24 cellular contexts compared by ENCODE assay signal in the genomic region with DNA sequence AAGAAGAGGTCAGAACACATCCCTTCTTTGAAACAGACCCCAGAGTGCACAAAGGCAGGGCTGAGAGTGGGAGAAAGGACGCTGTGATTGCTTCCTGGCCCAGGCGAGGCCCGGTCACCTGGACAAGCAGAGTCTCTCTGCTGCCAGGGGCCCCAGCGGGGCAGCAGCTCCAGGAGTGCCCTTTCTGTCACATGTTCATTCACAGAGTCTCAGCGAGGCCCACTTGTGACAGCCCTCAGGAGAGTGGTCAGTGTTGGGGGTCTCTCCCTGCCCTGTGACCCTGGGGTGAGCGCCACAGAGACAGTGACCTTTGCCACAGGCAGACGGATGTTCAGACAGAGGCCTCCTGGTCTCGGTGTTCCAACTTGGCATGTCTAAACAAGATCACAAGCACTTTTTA.
DNase-seq lines count a peak whose midpoint lies in the region; ATAC-seq and TF ChIP-seq lines count a peak whose summit lies in the region.
"Had no signal": no experiment of that assay in that cellular context is flagged by ENCODE, and none has a peak within 500 bp of the region (broad histone marks: within the 10 kb centered on the region; RNA-seq: fewer than 3 reads in every experiment).

No MANE protein-coding gene starts in this region.

- CTCF ChIA-PET in mammary epithelial cell (lab: Charles Lee; ENCODE audit: low non-redundant PET) = no interaction called here

- intact Hi-C loops in mammary epithelial cell (cut with micrococcal nuclease) = no loop called here
- intact Hi-C loops in breast epithelium (cut with DNase I; ENCODE audit: low total_unique reads) = loop anchor here (2.0 kb wide), 1 partner anchor 108 kb away; no protein-coding TSS in a partner anchor

- H3K27me3 ChIP-seq in mammary epithelial cell (ENCODE audit: insufficient read depth, low read length) = no peaks in the 10 kb centered on the region
- H3K27me3 ChIP-seq in breast epithelium = no peaks in the 10 kb centered on the region
- peaks cover 0 to 16% (median 0%) of the 10 kb centered on the region in 11 experiments; a peak in 5 of 22 replicates for H3K27me3 ChIP-seq in BLaER1 treated with 17β-estradiol and CSF1 and Interleukin-3, amounts not matched to agents 10 nM and 100 nM
- no peaks in the 10 kb centered on the region for H3K27me3 ChIP-seq in neuronal stem cell (ENCODE audit: control insufficient read depth in 3 of 3, insufficient read depth in 3 of 3, low read depth in 1 of 3, low read length in 3 of 3)

- no peak overlapping the region for H3K14ac ChIP-seq in neuronal stem cell (ENCODE audit: low read length)

- no peak for ATAC-seq in HG02970 (IDR thresholded peaks at IDR 0.05; ENCODE audit: low FRiP score, unreplicated experiment)
- ATAC-seq: A549, GM12878, GM23338, HCT116 had no signal

- no peaks in the 10 kb centered on the region for H4K20me1 ChIP-seq in mammary epithelial cell (ENCODE audit: insufficient read depth, low read length)
- H4K20me1 ChIP-seq in BLaER1 treated with 17β-estradiol and CSF1 and Interleukin-3, amounts not matched to agents 10 nM and 100 nM = no peaks in the 10 kb centered on the region

- H3K27ac ChIP-seq in mammary epithelial cell (ENCODE audit: insufficient read depth, low read depth, low read length) = no peak overlapping the region
- H3K27ac ChIP-seq in breast epithelium = peak overlapping the region in 1 of 2 donors; percentile 48
- H3K27ac ChIP-seq in BLaER1 treated with 17β-estradiol and CSF1 and Interleukin-3, amounts not matched to agents 10 nM and 100 nM = no peak overlapping the region; a peak in 1 of 22 replicates
- no peak overlapping the region for H3K27ac ChIP-seq in neuronal stem cell (replicated peaks; ENCODE audit: low read length)
- H3K27ac ChIP-seq: A549, C4-2B had no signal

- H3K4me1 Mint-ChIP-seq in activated naive CD8-positive, alpha-beta T cell treated with anti-CD3 and anti-CD28 coated beads for 36 hours = no peaks in the 10 kb centered on the region
- H3K4me1 Mint-ChIP-seq: CD4-positive, CD25-positive, alpha-beta regulatory T cell; CD8-positive, alpha-beta memory T cell; GM23338 had no signal

- peak overlapping the region; percentile 56 for H2AFZ ChIP-seq in mammary epithelial cell (ENCODE audit: low read depth, low read length)
- peak overlapping the region; percentile 26 for H2AFZ ChIP-seq in neuronal stem cell (ENCODE audit: low read length)
- H2AFZ ChIP-seq: GM23338 had no signal

- no peak overlapping the region for H4K8ac ChIP-seq in neuronal stem cell (ENCODE audit: low read depth, low read length)

- whole genome bisulfite sequencing in mammary epithelial cell (ENCODE audit: low coverage, missing lambda C conversion rate) = 63% methylated on average over 5 of the region's 8 CpGs
- no CpG with 5 or more reads among the region's 8 CpGs for WGBS in neuronal stem cell (ENCODE audit: extremely low coverage in 2 of 2, insufficient read length in 2 of 2, insufficient replicate concordance in 1 of 2), 2 donors

- H3K9ac ChIP-seq in mammary epithelial cell (ENCODE audit: insufficient read depth, low read length) (no peak overlapping the region), neuronal stem cell (ENCODE audit: low read depth, low read length, poor library complexity) (no peak overlapping the region)
- H3K9ac ChIP-seq in BLaER1 treated with 17β-estradiol and CSF1 and Interleukin-3, amounts not matched to agents 10 nM and 100 nM = no peak overlapping the region

- peaks cover 2% of the 10 kb centered on the region for H3K79me1 ChIP-seq in neuronal stem cell (ENCODE audit: low read depth, low read length)

- no peak overlapping the region for H2BK120ac ChIP-seq in neuronal stem cell (ENCODE audit: low read depth, low read length)

- H3K23ac ChIP-seq in neuronal stem cell (ENCODE audit: low read depth, low read length, poor library complexity) = no peak overlapping the region

- H3K4me3 Mint-ChIP-seq in activated naive CD8-positive, alpha-beta T cell treated with anti-CD3 and anti-CD28 coated beads for 36 hours = no peak overlapping the region
- H3K4me3 Mint-ChIP-seq: CD4-positive, CD25-positive, alpha-beta regulatory T cell; CD8-positive, alpha-beta memory T cell; GM23338; H9 had no signal

- H4K91ac ChIP-seq in neuronal stem cell (ENCODE audit: low read depth, low read length, poor library complexity) = no peak overlapping the region

- H3K4ac ChIP-seq in neuronal stem cell (ENCODE audit: low read length) = no peak overlapping the region

- H3K9me3 ChIP-seq in mammary epithelial cell (replicated peaks; ENCODE audit: insufficient read depth, low read length) = no peaks in the 10 kb centered on the region
- no peaks in the 10 kb centered on the region for H3K9me3 ChIP-seq in breast epithelium
- no peaks in the 10 kb centered on the region for H3K9me3 ChIP-seq in BLaER1 treated with 17β-estradiol and CSF1 and Interleukin-3, amounts not matched to agents 10 nM and 100 nM (replicated peaks in 1 of 11)
- H3K9me3 ChIP-seq in neuronal stem cell (replicated peaks in 1 of 2; ENCODE audit: control insufficient read depth in 2 of 2, insufficient read depth in 1 of 2, low read depth in 1 of 2, low read length in 2 of 2) = no peaks in the 10 kb centered on the region
- H3K9me3 ChIP-seq: A549, BE2C had no signal

- no peak overlapping the region for H2BK15ac ChIP-seq in neuronal stem cell (ENCODE audit: low read length)

- no peaks in the 10 kb centered on the region for H3K9me3 Mint-ChIP-seq in activated naive CD8-positive, alpha-beta T cell treated with anti-CD3 and anti-CD28 coated beads for 36 hours
- H3K9me3 Mint-ChIP-seq: CD4-positive, CD25-positive, alpha-beta regulatory T cell; CD8-positive, alpha-beta memory T cell; GM23338; H9 had no signal

- H3K36me3 Mint-ChIP-seq in activated naive CD8-positive, alpha-beta T cell treated with anti-CD3 and anti-CD28 coated beads for 36 hours = no peaks in the 10 kb centered on the region
- H3K36me3 Mint-ChIP-seq: CD4-positive, CD25-positive, alpha-beta regulatory T cell; CD8-positive, alpha-beta memory T cell had no signal

- H3K27me3 Mint-ChIP-seq in activated naive CD8-positive, alpha-beta T cell treated with anti-CD3 and anti-CD28 coated beads for 36 hours = peaks cover 3% of the 10 kb centered on the region

- TF ChIP-seq CTCF in mammary epithelial cell (conservative IDR thresholded peaks at IDR 0.05 in 1 of 2, IDR thresholded peaks at IDR 0.05 in 1 of 2; ENCODE audit: extremely low read depth in 1 of 2, insufficient read depth in 1 of 2, low read depth in 1 of 2, low read length in 2 of 2) (no peak), breast epithelium (IDR thresholded peaks at IDR 0.05) (no peak)

- H2AK5ac ChIP-seq in neuronal stem cell (ENCODE audit: low read depth, low read length) = no peak overlapping the region

- no peak overlapping the region for H2BK5ac ChIP-seq in neuronal stem cell (ENCODE audit: low read length)

- H3K4me2 ChIP-seq in mammary epithelial cell (ENCODE audit: insufficient read depth, low read depth, low read length) = no peak overlapping the region
- peak overlapping the region; percentile 12 to 62 (median 26); a peak in 19 of 22 replicates for H3K4me2 ChIP-seq in BLaER1 treated with 17β-estradiol and CSF1 and Interleukin-3, amounts not matched to agents 10 nM and 100 nM
- H3K4me2 ChIP-seq in neuronal stem cell (ENCODE audit: insufficient read depth, low read length, poor library complexity, severe bottlenecking) = no peak overlapping the region
- H3K4me2 ChIP-seq: A549, GM23338 had no signal

- in situ Hi-C loops in mammary epithelial cell (cut with MboI; ENCODE audit: low sequenced_read_pairs in 2 of 2) = loop anchor here (25.0 kb wide), 2 partner anchors 226 to 251 kb away; a partner anchor contains a TSS

- no peak for TF ChIP-seq POLR2A in breast epithelium (IDR thresholded peaks at IDR 0.05)

- H2BK12ac ChIP-seq in neuronal stem cell (ENCODE audit: low read length) = no peak overlapping the region

- H3K79me2 ChIP-seq in mammary epithelial cell (ENCODE audit: insufficient read depth, low read length) = no peaks in the 10 kb centered on the region

- H3K4me3 ChIP-seq in mammary epithelial cell (replicated peaks in 1 of 3; ENCODE audit: insufficient read depth in 1 of 3, low read depth in 2 of 3, low read length in 3 of 3) = no peak overlapping the region
- H3K4me3 ChIP-seq in breast epithelium = no peak overlapping the region
- H3K4me3 ChIP-seq in BLaER1 treated with 17β-estradiol and CSF1 and Interleukin-3, amounts not matched to agents 10 nM and 100 nM = no peak overlapping the region
- H3K4me3 ChIP-seq in neuronal stem cell (ENCODE audit: low read length in 2 of 2) = no peak overlapping the region
- H3K4me3 ChIP-seq: A549, GM12878, GM23338 had no signal

- no peak overlapping the region for H3K18ac ChIP-seq in neuronal stem cell (ENCODE audit: low read length)

- H3K36me3 ChIP-seq in mammary epithelial cell (ENCODE audit: insufficient read depth, low read length) (no peaks in the 10 kb centered on the region), breast epithelium (no peaks in the 10 kb centered on the region), neuronal stem cell (replicated peaks in 1 of 2; ENCODE audit: control insufficient read depth in 2 of 2, insufficient read depth in 2 of 2, low read length in 2 of 2) (no peaks in the 10 kb centered on the region)
- H3K36me3 ChIP-seq in BLaER1 treated with 17β-estradiol and CSF1 and Interleukin-3, amounts not matched to agents 10 nM and 100 nM = no peaks in the 10 kb centered on the region
- H3K36me3 ChIP-seq: BE2C had no signal

- peaks cover 20% of the 10 kb centered on the region for H3K4me1 ChIP-seq in mammary epithelial cell (ENCODE audit: insufficient read depth, low read length)
- no peaks in the 10 kb centered on the region for H3K4me1 ChIP-seq in breast epithelium
- peaks cover 11 to 31% (median 21%) of the 10 kb centered on the region in 10 experiments; a peak in 17 of 20 replicates for H3K4me1 ChIP-seq in BLaER1 treated with 17β-estradiol and CSF1 and Interleukin-3, amounts not matched to agents 10 nM and 100 nM
- peaks cover 2 to 14% of the 10 kb centered on the region in 2 donors for H3K4me1 ChIP-seq in neuronal stem cell (ENCODE audit: control insufficient read depth in 2 of 2, insufficient read depth in 1 of 2, low read depth in 1 of 2, low read length in 2 of 2)
- H3K4me1 ChIP-seq: A549, BE2C had no signal

- BruUV-seq in mammary epithelial cell (replicated peaks; lab: Mats Ljungman, UMichigan) = no TSS peak

- no peak overlapping the region for H3K27ac Mint-ChIP-seq in activated naive CD8-positive, alpha-beta T cell treated with anti-CD3 and anti-CD28 coated beads for 36 hours
- H3K27ac Mint-ChIP-seq: CD4-positive, CD25-positive, alpha-beta regulatory T cell; GM23338; H9 had no signal

- no peak for DNase-seq in mammary epithelial cell
- DNase-seq in breast epithelium (ENCODE audit: low spot score in 2 of 2) = no peak
- no peak for DNase-seq in neuronal stem cell (ENCODE audit: low spot score)
- peak; percentile 26 for DNase-seq in ureter (ENCODE audit: low spot score)
- DNase-seq in NCI-H2171 treated with DMSO at 0.1 percent for 48 hours (lab: John Stamatoyannopoulos, UW) = no peak
- no peak for DNase-seq in activated naive CD8-positive, alpha-beta T cell treated with anti-CD3 and anti-CD28 coated beads for 36 hours
- DNase-seq: 8988T; ACHN; AML-193; BE2C; CD4-positive, CD25-positive, alpha-beta regulatory T cell; CD8-positive, alpha-beta memory T cell; DMS 273 treated with DMSO at 0.1 percent for 48 hours; DMS79; EL; GDM1; H9 had no signal

- dilution Hi-C loops in mammary epithelial cell (cut with HindIII; ENCODE audit: low sequenced_read_pairs) = no loop called here

Comparison
In these comparisons a context has a peak if more than half of its experiments do, and no peak if none do; other contexts are left out.
1. H3K4me2 ChIP-seq: peak in BLaER1 treated with 17β-estradiol and CSF1 and Interleukin-3, amounts not matched to agents 10 nM and 100 nM (11 of 11); none in mammary epithelial cell (single experiment) and neuronal stem cell (single experiment).